13 cellular contexts compared by ENCODE assay signal in the genomic region with DNA sequence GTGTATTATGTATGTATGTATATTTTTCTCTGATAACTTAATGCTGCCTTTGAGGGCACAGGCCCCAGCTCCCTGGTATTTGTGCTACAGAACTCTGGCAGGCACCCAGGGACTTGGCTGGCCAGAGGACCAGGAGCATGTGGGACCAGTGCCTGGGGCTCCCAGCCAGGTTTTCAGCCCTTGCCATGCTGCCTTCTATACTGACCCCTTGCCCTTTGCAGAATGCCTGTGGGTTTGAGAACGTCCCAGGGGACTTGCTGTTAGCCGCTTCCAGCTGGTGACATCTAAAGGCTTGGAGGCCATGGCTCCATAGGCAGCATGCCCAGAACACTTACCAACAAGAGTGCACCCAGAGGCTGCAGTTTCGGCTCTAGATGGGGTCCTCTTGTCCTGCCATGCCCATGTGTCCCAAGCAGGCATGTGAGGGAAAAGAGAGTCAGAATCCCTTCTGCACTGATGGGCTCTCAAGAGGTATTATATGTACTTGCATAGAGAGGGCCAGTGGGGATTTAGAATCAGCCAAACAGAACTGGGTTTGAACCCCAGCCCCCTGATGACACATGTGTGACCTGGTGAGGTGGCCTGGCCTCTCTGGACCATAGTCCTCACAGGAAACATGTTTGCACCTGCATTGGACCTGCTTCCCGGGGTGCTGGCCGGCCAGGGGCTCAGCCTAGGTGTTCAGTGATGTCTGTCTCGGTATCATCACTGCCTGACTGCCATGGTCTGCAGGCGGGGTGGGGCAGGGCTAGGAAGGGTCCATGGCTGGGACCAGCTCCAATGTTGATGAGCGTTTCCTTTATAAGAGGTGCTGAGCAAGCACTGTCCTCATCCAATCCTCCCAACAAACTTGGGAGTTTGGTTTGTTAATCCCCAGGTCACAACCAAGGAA.
DNase-seq lines count a peak whose midpoint lies in the region; ATAC-seq and TF ChIP-seq lines count a peak whose summit lies in the region.
"Had no signal": no experiment of that assay in that cellular context is flagged by ENCODE, and none has a peak within 500 bp of the region (broad histone marks: within the 10 kb centered on the region; RNA-seq: fewer than 3 reads in every experiment).

No MANE protein-coding gene starts in this region.

- ATAC-seq in GM21825 (IDR thresholded peaks at IDR 0.05; ENCODE audit: unreplicated experiment), result no peak

- no peak for TF ChIP-seq EP300 in esophagus muscularis mucosa (IDR thresholded peaks at IDR 0.05)

- POLR2A ChIA-PET in AG04449 (lab: Yijun Ruan, JAX), result interaction anchor here (0.6 to 1.5 kb wide), 6 partner anchors 122 to 159 kb away, joined by 3 to 4 read pairs (median 3); no protein-coding TSS in a partner anchor

- no peaks in the 10 kb centered on the region for H3K27me3 ChIP-seq in esophagus muscularis mucosa
- H3K27me3 ChIP-seq: SJSA1 had no signal

- no peak for TF ChIP-seq POLR2A in esophagus muscularis mucosa (IDR thresholded peaks at IDR 0.05; ENCODE audit: low read depth)

- H3K9me3 ChIP-seq in esophagus muscularis mucosa, result no peaks in the 10 kb centered on the region
- H3K9me3 ChIP-seq: SJSA1 had no signal

- H3K27ac ChIP-seq in esophagus muscularis mucosa (replicated peaks in 1 of 4), result no peak overlapping the region
- H3K27ac ChIP-seq: SJSA1, skin epidermis had no signal

- CTCF ChIA-PET in AG04449 (lab: Yijun Ruan, JAX), result interaction anchor here (0.9 to 15.5 kb wide), 14 partner anchors 9 to 175 kb away, joined by 3 to 476 read pairs (median 14); partner anchors contain the start of genes C2orf49 and FHL2

- H3K4me3 ChIP-seq in AG04449 (ENCODE audit: low read depth, low read length) (no peak overlapping the region), esophagus muscularis mucosa (no peak overlapping the region)
- H3K4me3 ChIP-seq: SJSA1, skin epidermis had no signal

- peaks cover 23 to 31% (median 29%) of the 10 kb centered on the region in 4 donors for H3K4me1 ChIP-seq in esophagus muscularis mucosa

- peak; percentile 19 for DNase-seq in AG04449 (ENCODE audit: low read depth, low spot score)
- peak; percentile 42 for DNase-seq in NCI-H2196 treated with DMSO at 0.1 percent for 48 hours (lab: John Stamatoyannopoulos, UW; ENCODE audit: unreplicated experiment)
- DNase-seq in esophagus muscularis mucosa (ENCODE audit: extremely low spot score), result peak; percentile 86
- peak; percentile 78 for DNase-seq in mucosa of gallbladder (ENCODE audit: low spot score)
- no peak for DNase-seq in NCI-H345 (lab: John Stamatoyannopoulos, UW)
- DNase-seq in activated effector memory CD4-positive, alpha-beta T cell treated with Interleukin-2 at 50 U/mL for 16 hours, result no peak
- no peak for DNase-seq in activated CD4-positive, CD25-positive, alpha-beta regulatory T cell treated with anti-CD3 and anti-CD28 coated beads, Interleukin-2, amount 50 U/mL, for 72 hours
- DNase-seq: activated CD4-positive, alpha-beta memory T cell treated with anti-CD3 and anti-CD28 coated beads for 36 hours; CD4-positive, CD25-positive, alpha-beta regulatory T cell; NCI-H2081 had no signal

- 52% methylated on average over 5 of the region's 8 CpGs for WGBS in esophagus muscularis mucosa

- intact Hi-C loops in esophagus muscularis mucosa (cut with DNase I), result loop anchor here (2.0 kb wide), 1 partner anchor 149 kb away; no protein-coding TSS in a partner anchor

- no peaks in the 10 kb centered on the region for H3K36me3 ChIP-seq in esophagus muscularis mucosa
- H3K36me3 ChIP-seq: SJSA1 had no signal

- TF ChIP-seq CTCF in AG04449 (IDR thresholded peaks at IDR 0.05; ENCODE audit: insufficient read depth, low read length, missing control alignments) (no peak), esophagus muscularis mucosa (IDR thresholded peaks at IDR 0.05) (no peak)

Comparison
In these comparisons a context has a peak if more than half of its experiments do, and no peak if none do; other contexts are left out.
1. DNase-seq: peak in AG04449 (single experiment), NCI-H2196 treated with DMSO at 0.1 percent for 48 hours (single experiment), esophagus muscularis mucosa (single experiment) and mucosa of gallbladder (single experiment); none in NCI-H345 (single experiment), activated effector memory CD4-positive, alpha-beta T cell treated with Interleukin-2 at 50 U/mL for 16 hours (single experiment) and activated CD4-positive, CD25-positive, alpha-beta regulatory T cell treated with anti-CD3 and anti-CD28 coated beads, Interleukin-2, amount 50 U/mL, for 72 hours (single experiment).